16 cellular contexts compared by ENCODE assay signal in genomic region chr2:206982360-206982759, GRCh38. TPM values are rescaled to one million over a fixed set of nuclear protein-coding genes. Genes with fewer than 3 reads are reported as not detected.
DNase-seq lines count a peak whose midpoint lies in the region; ATAC-seq, FAIRE-seq and TF ChIP-seq lines count a peak whose summit lies in the region.
"Had no signal": no experiment of that assay in that cellular context is flagged by ENCODE, and none has a peak within 500 bp of the region (broad histone marks: within the 10 kb centered on the region; RNA-seq: fewer than 3 reads in every experiment).

No MANE protein-coding gene starts in this region.

- no peak overlapping the region for H3K4me3 ChIP-seq in H1 (ENCODE audit: extremely low read depth in 1 of 4, insufficient read depth in 2 of 4, low read depth in 3 of 4, low read length in 4 of 4)
- no peak overlapping the region for H3K4me3 ChIP-seq in ascending aorta
- H3K4me3 ChIP-seq: A549, gastroesophageal sphincter, Peyer's patch had no signal

- DNase-seq in Right ventricle myocardium superior (no peak), Right ventricle myocardium inferior (ENCODE audit: missing footprints) (no peak), H1 (ENCODE audit: low read depth in 1 of 2, low spot score in 2 of 2) (no peak), DMS114 treated with DMSO at 0.1 percent for 48 hours (lab: John Stamatoyannopoulos, UW; ENCODE audit: unreplicated experiment) (no peak), SW 1271 (lab: John Stamatoyannopoulos, UW) (no peak), ascending aorta (ENCODE audit: low spot score in 2 of 2) (no peak)
- DNase-seq: GF-D8 had no signal

- peaks cover 33% of the 10 kb centered on the region for H3K4me1 Mint-ChIP-seq in nephron

- TF ChIP-seq EP300 in H1 (IDR thresholded peaks at IDR 0.05; ENCODE audit: borderline replicate concordance in 1 of 2, low read depth in 2 of 2, low read length in 2 of 2), result no peak

- ATAC-seq in Right ventricle myocardium superior (ENCODE audit: poor library complexity), result peak; percentile 7
- no peak for ATAC-seq in Right ventricle myocardium inferior
- ATAC-seq in GM21526 (IDR thresholded peaks at IDR 0.05; ENCODE audit: low FRiP score, unreplicated experiment), result no peak

- H3K4me2 ChIP-seq in H1 (ENCODE audit: insufficient read depth in 1 of 2, low read depth in 2 of 2, low read length in 2 of 2), result no peak overlapping the region

- no peaks in the 10 kb centered on the region for H3K23me2 ChIP-seq in H1 (ENCODE audit: low read depth, low read length)

- 84% methylated on average over 6 of the region's 6 CpGs; no CpG with 5 or more reads in 1 of the 2 experiments for WGBS in H1 (ENCODE audit: extremely low coverage in 1 of 2, insufficient coverage in 1 of 2, insufficient read length in 1 of 2, insufficient replicate concordance in 2 of 2, low coverage in 1 of 2, low lambda C conversion rate in 2 of 2, missing lambda C conversion rate in 1 of 2), 2 experiments

- no peak overlapping the region for H3K14ac ChIP-seq in H1 (ENCODE audit: insufficient read length)

- H4K8ac ChIP-seq in H1 (ENCODE audit: extremely low read depth, insufficient read depth, low read length), result no peak overlapping the region

- H2BK5ac ChIP-seq in H1 (ENCODE audit: low read depth, low read length), result 0 out of 2 replicates have a peak overlapping the region, but pooled peaks have one; percentile 7

- no peaks in the 10 kb centered on the region for H3K79me1 ChIP-seq in H1 (ENCODE audit: low read depth, low read length)

- no peaks in the 10 kb centered on the region for H3K9me3 Mint-ChIP-seq in nephron
- H3K9me3 Mint-ChIP-seq: activated T-helper 1 cell treated with anti-CD3 and anti-CD28 coated beads, Interleukin-12 subunit alpha, Interleukin-12 subunit beta, Interleukin-2, Interleukin-4 antibody, amounts not matched to agents 30 ng/mL and 10 ng/mL and 1 ng/mL, durations not matched to agents 14 hours and 24 hours and 36 hours had no signal

- no peaks in the 10 kb centered on the region for H3K9me3 ChIP-seq in H1 (ENCODE audit: insufficient read depth in 2 of 2, low read depth in 1 of 2, low read length in 1 of 2)
- no peaks in the 10 kb centered on the region for H3K9me3 ChIP-seq in ascending aorta
- H3K9me3 ChIP-seq: A549, gastroesophageal sphincter, Peyer's patch had no signal

- peak overlapping the region in 2 of 3 experiments; percentile 48 to 58 for H3K27ac Mint-ChIP-seq in nephron
- H3K27ac Mint-ChIP-seq: activated naive CD8-positive, alpha-beta T cell treated with anti-CD3 and anti-CD28 coated beads for 36 hours; activated T-helper 1 cell treated with anti-CD3 and anti-CD28 coated beads, Interleukin-12 subunit alpha, Interleukin-12 subunit beta, Interleukin-2, Interleukin-4 antibody, amounts not matched to agents 30 ng/mL and 10 ng/mL and 1 ng/mL, durations not matched to agents 14 hours and 24 hours and 36 hours had no signal

- H3K18ac ChIP-seq in H1 (ENCODE audit: extremely low read depth, low read length), result peak overlapping the region; percentile 52

- H3K4me1 ChIP-seq in H1 (replicated peaks in 1 of 4; ENCODE audit: control insufficient read depth in 3 of 4, insufficient read depth in 4 of 4, low read length in 3 of 4) (peaks cover 0 to 13% (median 12%) of the 10 kb centered on the region in 4 experiments; a peak in 5 of 7 replicates), ascending aorta (peaks cover 0 to 13% of the 10 kb centered on the region in 2 donors)
- H3K4me1 ChIP-seq: Peyer's patch had no signal

- no peaks in the 10 kb centered on the region for H3K79me2 ChIP-seq in H1 (ENCODE audit: control insufficient read depth in 1 of 2, insufficient read depth in 2 of 2, low read length in 2 of 2)

- H3K27me3 ChIP-seq in H1 (replicated peaks in 1 of 4; ENCODE audit: control insufficient read depth in 3 of 4, extremely low read depth in 1 of 4, insufficient read depth in 3 of 4, low read length in 3 of 4) (no peaks in the 10 kb centered on the region), ascending aorta (no peaks in the 10 kb centered on the region)
- H3K27me3 ChIP-seq: brain microvascular endothelial cell, gastroesophageal sphincter, Peyer's patch had no signal

- H4K91ac ChIP-seq in H1 (replicated peaks; ENCODE audit: insufficient read length, low read length), result peak overlapping the region; percentile 5

- H3K36me3 ChIP-seq in H1 (ENCODE audit: control insufficient read depth in 2 of 4, insufficient read depth in 4 of 4, low read length in 3 of 4) (no peaks in the 10 kb centered on the region), ascending aorta (no peaks in the 10 kb centered on the region)
- H3K36me3 ChIP-seq: brain microvascular endothelial cell, gastroesophageal sphincter, Peyer's patch had no signal

- H3K36me3 Mint-ChIP-seq in nephron (ENCODE audit: low read depth), result no peaks in the 10 kb centered on the region
- H3K36me3 Mint-ChIP-seq: activated naive CD8-positive, alpha-beta T cell treated with anti-CD3 and anti-CD28 coated beads for 36 hours had no signal

- FAIRE-seq in H1 (lab: Jason Lieb, UNC), result no peak
- FAIRE-seq: A549 had no signal

- H2BK120ac ChIP-seq in H1 (replicated peaks; ENCODE audit: low read depth, low read length), result no peak overlapping the region

- H2AFZ ChIP-seq in H1 (ENCODE audit: low read length), result no peak overlapping the region

- H3K27me3 Mint-ChIP-seq in nephron (ENCODE audit: low read depth), result no peaks in the 10 kb centered on the region
- H3K27me3 Mint-ChIP-seq: activated naive CD8-positive, alpha-beta T cell treated with anti-CD3 and anti-CD28 coated beads for 36 hours had no signal

- TF ChIP-seq CTCF in H1 (IDR thresholded peaks at IDR 0.05; ENCODE audit: control extremely low read depth in 1 of 3, insufficient read depth in 1 of 3, low read depth in 1 of 3, low read length in 3 of 3), result no peak
- no peak for TF ChIP-seq CTCF in nephron (IDR thresholded peaks at IDR 0.05; ENCODE audit: unreplicated experiment in 3 of 3)
- TF ChIP-seq CTCF in ascending aorta (IDR thresholded peaks at IDR 0.05), result no peak

- no peak overlapping the region for H3K4me3 Mint-ChIP-seq in nephron
- H3K4me3 Mint-ChIP-seq: activated naive CD8-positive, alpha-beta T cell treated with anti-CD3 and anti-CD28 coated beads for 36 hours; activated T-helper 1 cell treated with anti-CD3 and anti-CD28 coated beads, Interleukin-12 subunit alpha, Interleukin-12 subunit beta, Interleukin-2, Interleukin-4 antibody, amounts not matched to agents 30 ng/mL and 10 ng/mL and 1 ng/mL, durations not matched to agents 14 hours and 24 hours and 36 hours had no signal

- TF ChIP-seq RAD21 in H1 (IDR thresholded peaks at IDR 0.05 in 1 of 2, conservative IDR thresholded peaks at IDR 0.05 in 1 of 2; ENCODE audit: low read depth in 2 of 2, low read length in 2 of 2), result no peak

- no peak overlapping the region for H4K5ac ChIP-seq in H1 (ENCODE audit: insufficient read length, low read depth, low read length)

- H3K4ac ChIP-seq in H1 (replicated peaks; ENCODE audit: insufficient read length, low read depth, low read length), result no peak overlapping the region

- H2BK15ac ChIP-seq in H1 (ENCODE audit: low read length), result 0 out of 2 replicates have a peak overlapping the region, but pooled peaks have one; percentile 2

- H2AK5ac ChIP-seq in H1 (ENCODE audit: low read depth, low read length), result no peak overlapping the region; the same call in 1 of the 2 replicates

- TF ChIP-seq POLR2A in H1 (IDR thresholded peaks at IDR 0.05; ENCODE audit: control extremely low read depth in 1 of 2, low read depth in 2 of 2, low read length in 2 of 2), result no peak

- intact Hi-C loops in Right ventricle myocardium superior (cut with DNase I) (loop anchor here (2.0 to 10.0 kb wide), 2 partner anchors 182 to 490 kb away; partner anchors contain the start of gene KLF7), Right ventricle myocardium inferior (cut with DNase I) (loop anchor here (5.0 kb wide), 1 partner anchor 360 kb away; no protein-coding TSS in a partner anchor), ascending aorta (cut with DNase I) (loop anchor here (2.0 to 10.0 kb wide), 5 partner anchors 180 to 642 kb away; partner anchors contain the start of genes KLF7 and METTL21A)

- H3K23ac ChIP-seq in H1 (ENCODE audit: insufficient read length), result no peak overlapping the region

- peak overlapping the region; percentile 66; the same call in 1 of the 2 replicates for H2BK20ac ChIP-seq in H1 (ENCODE audit: low read length)

- CTCF ChIA-PET in H1 (lab: Charles Lee; ENCODE audit: partially characterized antibody), result interaction anchor here (0.7 to 7.1 kb wide), 32 partner anchors 8 to 520 kb away, joined by 3 to 56 read pairs (median 4); no protein-coding TSS in a partner anchor

- H3K27ac ChIP-seq in H1 (ENCODE audit: low read depth, low read length) (no peak overlapping the region), ascending aorta (no peak overlapping the region)
- H3K27ac ChIP-seq: brain microvascular endothelial cell had no signal

- H4K20me1 ChIP-seq in H1 (replicated peaks in 1 of 2; ENCODE audit: control insufficient read depth in 1 of 2, insufficient read depth in 2 of 2, low read length in 2 of 2), result no peaks in the 10 kb centered on the region

- H2BK12ac ChIP-seq in H1 (ENCODE audit: low read depth, low read length), result 0 out of 2 replicates have a peak overlapping the region, but pooled peaks have one; percentile 56

- POLR2A ChIA-PET in H1 (lab: Charles Lee; ENCODE audit: partially characterized antibody), result no interaction called here

- no peak overlapping the region for H3K56ac ChIP-seq in H1 (replicated peaks; ENCODE audit: insufficient read length, low read depth, low read length)

- no peak overlapping the region for H3K9ac ChIP-seq in H1 (replicated peaks in 1 of 4; ENCODE audit: extremely low read depth in 1 of 4, low read depth in 3 of 4, low read length in 3 of 4)

TF ChIP-seq in H1, 55 proteins besides CTCF, POLR2A, EP300 and RAD21 (continues in another document):
- TF ChIP-seq RNF2 (IDR thresholded peaks at IDR 0.05; ENCODE audit: borderline replicate concordance, low read depth, low read length, missing control alignments, poor library complexity, severe bottlenecking), result no peak
- no peak for TF ChIP-seq CHD1 (IDR thresholded peaks at IDR 0.05; ENCODE audit: low read depth, low read length)
- TF ChIP-seq SP2 (IDR thresholded peaks at IDR 0.05; ENCODE audit: low read length), result no peak
- no peak for TF ChIP-seq RXRA (IDR thresholded peaks at IDR 0.05; ENCODE audit: insufficient read depth, low read depth, low read length)
- no peak for TF ChIP-seq NRF1 (IDR thresholded peaks at IDR 0.05; ENCODE audit: low read depth, low read length)

RNA-seq across cellular contexts. Expression of gene CPO, which starts 43.0 kb away (rescaled TPM):
- total RNA-seq in Right ventricle myocardium superior (not detected), Right ventricle myocardium inferior (0.73 TPM), ascending aorta (not detected)
- total RNA-seq in H1 (2021; fragmentation: NEBNext Ultra II Directional; extraction: Animal tissue kit (Norgen Biotek cat#: 25700)), result 1.3 and 1.9 TPM in 2 replicates
- polyA plus RNA-seq in H1 (2011; rRNA removed), result 0.50 and 1.3 TPM in 2 replicates
- 1.1 TPM for polyA plus RNA-seq in H1 (2011; cell fraction: cytosol; rRNA removed)
- polyA plus RNA-seq in H1 (2011; cell fraction: nucleus; rRNA removed), result 1.4 TPM
- 0.79 to 1.4 TPM (median 1.1 TPM) in 4 replicates for polyA plus RNA-seq in H1 (2012, experiment 1 of 2)
- 0.14 TPM for polyA plus RNA-seq in H1 (2012, experiment 2 of 2)
- 0.51 TPM for polyA plus RNA-seq in H1 (2013, experiment 1 of 2)
- polyA plus RNA-seq in H1 (2013, experiment 2 of 2), result 0.50 TPM
- polyA minus RNA-seq in H1 (2011; rRNA and poly(A)+ RNA removed), result 1.3 and 1.5 TPM in 2 replicates
- not detected for polyA minus RNA-seq in H1 (2011; cell fraction: cytosol; rRNA and poly(A)+ RNA removed)
- 0.90 TPM for polyA minus RNA-seq in H1 (2011; cell fraction: nucleus; rRNA and poly(A)+ RNA removed)
- total RNA-seq: activated naive CD8-positive, alpha-beta T cell treated with anti-CD3 and anti-CD28 coated beads for 36 hours; activated T-helper 1 cell treated with anti-CD3 and anti-CD28 coated beads, Interleukin-12 subunit alpha, Interleukin-12 subunit beta, Interleukin-2, Interleukin-4 antibody, amounts not matched to agents 30 ng/mL and 10 ng/mL and 1 ng/mL, durations not matched to agents 14 hours and 24 hours and 36 hours; skeletal muscle tissue had no signal
